In genomic region chr1:101220906-101221305, GRCh38 we compare ENCODE assay signal across 1 cellular context.
TF ChIP-seq lines count a peak whose summit lies in the region.

No MANE protein-coding gene starts in this region.

TF ChIP-seq in K562, 482 proteins besides CTCF, POLR2A, EP300 and RAD21 (continued from another document):
- TF ChIP-seq MBD1 (CRISPR knock-in tag; IDR thresholded peaks at IDR 0.05) (no peak), ZNF12 (CRISPR knock-in tag; IDR thresholded peaks at IDR 0.05) (no peak), CTBP1 (IDR thresholded peaks at IDR 0.05; ENCODE audit: borderline replicate concordance) (peak; percentile 59; the same call in 1 of the 2 replicates), POLR2AphosphoS2 (IDR thresholded peaks at IDR 0.05; ENCODE audit: low read length) (no peak), ZNF134 (CRISPR knock-in tag; conservative IDR thresholded peaks at IDR 0.05) (no peak), CC2D1A (IDR thresholded peaks at IDR 0.05) (no peak), TOE1 (IDR thresholded peaks at IDR 0.05; ENCODE audit: borderline replicate concordance) (no peak), TOE1 (CRISPR knock-in tag; IDR thresholded peaks at IDR 0.05; ENCODE audit: borderline replicate concordance, low read depth) (no peak), GTF2E2 (tag; IDR thresholded peaks at IDR 0.05) (no peak), SMAD4 (CRISPR knock-in tag; conservative IDR thresholded peaks at IDR 0.05) (no peak), ZNF232 (CRISPR knock-in tag; IDR thresholded peaks at IDR 0.05) (no peak), ZNF239 (CRISPR knock-in tag; IDR thresholded peaks at IDR 0.05) (peak; percentile 75), FOXA3 (CRISPR knock-in tag; conservative IDR thresholded peaks at IDR 0.05 in 1 of 2, IDR thresholded peaks at IDR 0.05 in 1 of 2) (no peak), GABPB1 (CRISPR knock-in tag; IDR thresholded peaks at IDR 0.05) (no peak), ID3 (CRISPR knock-in tag; IDR thresholded peaks at IDR 0.05) (no peak), ID3 (tag; IDR thresholded peaks at IDR 0.05) (no peak), ATF3 (IDR thresholded peaks at IDR 0.05) (peak; percentile 12; the same call in 1 of the 2 replicates), ATF3 (CRISPR knock-in tag; conservative IDR thresholded peaks at IDR 0.05) (no peak), ELF1 (tag; IDR thresholded peaks at IDR 0.05) (no peak), ETV1 (tag; conservative IDR thresholded peaks at IDR 0.05; ENCODE audit: low read depth) (no peak)
TF ChIP-seq in K562: peak in this region for 8.
